Comparison of ENCODE assay signal across 20 cellular contexts in the genomic region with DNA sequence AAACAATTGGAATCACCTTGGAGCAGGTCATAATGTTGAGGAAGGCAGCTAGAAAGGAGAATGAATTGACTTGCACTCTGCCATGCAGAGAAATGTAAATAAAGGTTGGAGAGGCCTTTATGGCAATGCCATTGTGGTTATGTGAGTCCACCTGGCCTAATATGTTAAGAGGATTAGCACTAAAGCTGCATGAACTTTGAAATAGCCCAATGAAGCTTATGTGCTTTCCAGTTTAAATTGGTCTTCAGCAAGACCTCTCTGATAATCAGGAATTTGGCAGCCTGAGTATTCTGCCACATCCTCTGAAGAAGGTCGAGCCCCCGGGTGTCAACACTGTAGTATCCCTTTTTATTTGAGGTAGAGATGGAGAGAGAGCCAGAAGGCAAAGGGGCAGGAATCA.
A peak's percentile ranks its signal among the peaks of the same experiment; 100 is the strongest.
DNase-seq lines count a peak whose midpoint lies in the region; ATAC-seq, FAIRE-seq and TF ChIP-seq lines count a peak whose summit lies in the region.
"Had no signal": no experiment of that assay in that cellular context is flagged by ENCODE, and none has a peak within 500 bp of the region (broad histone marks: within the 10 kb centered on the region; RNA-seq: fewer than 3 reads in every experiment).

No MANE protein-coding gene starts in this region.

- H2AFZ ChIP-seq in H1 (ENCODE audit: low read length) (no peak overlapping the region), trophoblast cell (ENCODE audit: insufficient read depth, low read length, poor library complexity) (no peak overlapping the region)

- H3K18ac ChIP-seq in H1 (ENCODE audit: extremely low read depth, low read length): 0 out of 2 replicates have a peak overlapping the region, but pooled peaks have one; percentile 27
- H3K18ac ChIP-seq in trophoblast cell (ENCODE audit: low read length): no peak overlapping the region

- TF ChIP-seq CTCF in H1 (IDR thresholded peaks at IDR 0.05; ENCODE audit: control extremely low read depth in 1 of 3, insufficient read depth in 1 of 3, low read depth in 1 of 3, low read length in 3 of 3): no peak

- H3K27ac ChIP-seq in H1 (ENCODE audit: low read depth, low read length) (0 out of 2 replicates have a peak overlapping the region, but pooled peaks have one; percentile 0), trophoblast cell (ENCODE audit: low read depth, low read length) (no peak overlapping the region)
- H3K27ac ChIP-seq: A549, transverse colon had no signal

- TF ChIP-seq EP300 in H1 (IDR thresholded peaks at IDR 0.05; ENCODE audit: borderline replicate concordance in 1 of 2, low read depth in 2 of 2, low read length in 2 of 2): no peak

- H3K79me1 ChIP-seq in H1 (ENCODE audit: low read depth, low read length) (no peaks in the 10 kb centered on the region), trophoblast cell (ENCODE audit: low read length) (no peaks in the 10 kb centered on the region)

- H4K8ac ChIP-seq in H1 (ENCODE audit: extremely low read depth, insufficient read depth, low read length) (no peak overlapping the region), trophoblast cell (ENCODE audit: low read depth, low read length) (no peak overlapping the region)

- no peak for TF ChIP-seq RAD21 in H1 (IDR thresholded peaks at IDR 0.05 in 1 of 2, conservative IDR thresholded peaks at IDR 0.05 in 1 of 2; ENCODE audit: low read depth in 2 of 2, low read length in 2 of 2)

- no peaks in the 10 kb centered on the region for H3K27me3 Mint-ChIP-seq in activated naive CD8-positive, alpha-beta T cell treated with anti-CD3 and anti-CD28 coated beads for 36 hours
- H3K27me3 Mint-ChIP-seq: activated naive CD4-positive, alpha-beta T cell treated with anti-CD3 and anti-CD28 coated beads, Interleukin-2, amount 50 U/mL, for 24 hours; CD4-positive, CD25-positive, alpha-beta regulatory T cell had no signal

- H3K4me3 ChIP-seq in H1 (ENCODE audit: extremely low read depth in 1 of 4, insufficient read depth in 2 of 4, low read depth in 3 of 4, low read length in 4 of 4) (no peak overlapping the region), trophoblast cell (ENCODE audit: low read depth, low read length) (no peak overlapping the region)
- H3K4me3 ChIP-seq: A549, GM12878, transverse colon had no signal

- no peak overlapping the region for H2BK15ac ChIP-seq in H1 (ENCODE audit: low read length)

- H3K27me3 ChIP-seq in H1 (replicated peaks in 1 of 4; ENCODE audit: control insufficient read depth in 3 of 4, extremely low read depth in 1 of 4, insufficient read depth in 3 of 4, low read length in 3 of 4): no peaks in the 10 kb centered on the region
- H3K27me3 ChIP-seq in trophoblast cell (ENCODE audit: insufficient read depth, low read length): no peaks in the 10 kb centered on the region
- H3K27me3 ChIP-seq: transverse colon had no signal

- H3K4me3 Mint-ChIP-seq in activated naive CD8-positive, alpha-beta T cell treated with anti-CD3 and anti-CD28 coated beads for 36 hours: no peak overlapping the region
- H3K4me3 Mint-ChIP-seq: activated naive CD4-positive, alpha-beta T cell treated with anti-CD3 and anti-CD28 coated beads, Interleukin-2, amount 50 U/mL, for 24 hours; CD4-positive, CD25-positive, alpha-beta regulatory T cell; HFFc6; stimulated activated effector memory CD8-positive, alpha-beta T cell treated with anti-CD3 and anti-CD28 coated beads, Interleukin-12 subunit alpha, Interleukin-12 subunit beta, amount 100 ng/mL, for 72 hours had no signal

- peaks cover 12% of the 10 kb centered on the region for H3K9me3 Mint-ChIP-seq in activated naive CD8-positive, alpha-beta T cell treated with anti-CD3 and anti-CD28 coated beads for 36 hours
- H3K9me3 Mint-ChIP-seq: HFFc6 had no signal

- H2BK20ac ChIP-seq in H1 (ENCODE audit: low read length): no peak overlapping the region; the same call in 1 of the 2 replicates

- WGBS in H1 (ENCODE audit: extremely low coverage in 1 of 2, insufficient coverage in 1 of 2, insufficient read length in 1 of 2, insufficient replicate concordance in 2 of 2, low coverage in 1 of 2, low lambda C conversion rate in 2 of 2, missing lambda C conversion rate in 1 of 2), 2 experiments: 82% methylated on average over 2 of the region's 2 CpGs; no CpG with 5 or more reads in 1 of the 2 experiments
- WGBS in trophoblast cell (ENCODE audit: extremely low coverage, insufficient coverage, insufficient read length): no CpG with 5 or more reads among the region's 2 CpGs

- H3K9ac ChIP-seq in H1 (replicated peaks in 1 of 4; ENCODE audit: extremely low read depth in 1 of 4, low read depth in 3 of 4, low read length in 3 of 4) (no peak overlapping the region), trophoblast cell (ENCODE audit: low read length) (no peak overlapping the region)

- H4K5ac ChIP-seq in H1 (ENCODE audit: insufficient read length, low read depth, low read length): no peak overlapping the region

- H3K4me1 ChIP-seq in H1 (replicated peaks in 1 of 4; ENCODE audit: control insufficient read depth in 3 of 4, insufficient read depth in 4 of 4, low read length in 3 of 4) (peaks cover 5 to 21% (median 14%) of the 10 kb centered on the region in 4 experiments; a peak in 5 of 7 replicates), trophoblast cell (ENCODE audit: control insufficient read depth in 1 of 2, insufficient read depth in 2 of 2, low read length in 2 of 2) (no peaks in the 10 kb centered on the region)
- H3K4me1 ChIP-seq: A549, transverse colon had no signal

- TF ChIP-seq POLR2A in H1 (IDR thresholded peaks at IDR 0.05; ENCODE audit: control extremely low read depth in 1 of 2, low read depth in 2 of 2, low read length in 2 of 2): no peak

- no peak overlapping the region; the same call in 1 of the 2 replicates for H2BK5ac ChIP-seq in H1 (ENCODE audit: low read depth, low read length)
- no peak overlapping the region for H2BK5ac ChIP-seq in trophoblast cell (ENCODE audit: low read depth, low read length, poor library complexity)

- peak; percentile 42 for DNase-seq in NCI-H2196 (lab: John Stamatoyannopoulos, UW; ENCODE audit: unreplicated experiment)
- no peak for DNase-seq in NCI-H2196 treated with DMSO at 0.1 percent for 48 hours (lab: John Stamatoyannopoulos, UW; ENCODE audit: unreplicated experiment)
- peak; percentile 87 for DNase-seq in NCI-H748 (lab: John Stamatoyannopoulos, UW; ENCODE audit: unreplicated experiment)
- no peak for DNase-seq in H1 (ENCODE audit: low read depth in 1 of 2, low spot score in 2 of 2)
- no peak for DNase-seq in trophoblast cell
- DNase-seq in activated T-cell treated with anti-CD3 and anti-CD28 coated beads, Interleukin-2, amount 50 U/mL, for 48 hours: no peak
- no peak for DNase-seq in activated naive CD8-positive, alpha-beta T cell treated with anti-CD3 and anti-CD28 coated beads for 36 hours
- DNase-seq: activated CD4-positive, CD25-positive, alpha-beta regulatory T cell treated with anti-CD3 and anti-CD28 coated beads, Interleukin-2, amount 50 U/mL, for 72 hours; activated CD8-positive, alpha-beta memory T cell treated with anti-CD3 and anti-CD28 coated beads, Interleukin-2, amount 50 U/mL, for 48 hours; CD4-positive, CD25-positive, alpha-beta regulatory T cell; effector CD8-positive, alpha-beta T cell; HFFc6; small intestine; transverse colon had no signal

- no peak overlapping the region for H3K56ac ChIP-seq in H1 (replicated peaks; ENCODE audit: insufficient read length, low read depth, low read length)

- no peak overlapping the region for H3K4ac ChIP-seq in H1 (replicated peaks; ENCODE audit: insufficient read length, low read depth, low read length)
- H3K4ac ChIP-seq in trophoblast cell (ENCODE audit: low read depth, low read length): no peak overlapping the region

- H3K27ac Mint-ChIP-seq in activated naive CD8-positive, alpha-beta T cell treated with anti-CD3 and anti-CD28 coated beads for 36 hours: no peak overlapping the region
- H3K27ac Mint-ChIP-seq: activated naive CD4-positive, alpha-beta T cell treated with anti-CD3 and anti-CD28 coated beads, Interleukin-2, amount 50 U/mL, for 24 hours; CD4-positive, CD25-positive, alpha-beta regulatory T cell; HFFc6; stimulated activated effector memory CD8-positive, alpha-beta T cell treated with anti-CD3 and anti-CD28 coated beads, Interleukin-12 subunit alpha, Interleukin-12 subunit beta, amount 100 ng/mL, for 72 hours had no signal

- H4K12ac ChIP-seq in trophoblast cell (ENCODE audit: low read depth, low read length): no peak overlapping the region

- H3K23me2 ChIP-seq in H1 (ENCODE audit: low read depth, low read length): no peaks in the 10 kb centered on the region

- H3K4me1 Mint-ChIP-seq in activated naive CD8-positive, alpha-beta T cell treated with anti-CD3 and anti-CD28 coated beads for 36 hours: no peaks in the 10 kb centered on the region
- H3K4me1 Mint-ChIP-seq: activated naive CD4-positive, alpha-beta T cell treated with anti-CD3 and anti-CD28 coated beads, Interleukin-2, amount 50 U/mL, for 24 hours; CD4-positive, CD25-positive, alpha-beta regulatory T cell; stimulated activated effector memory CD8-positive, alpha-beta T cell treated with anti-CD3 and anti-CD28 coated beads, Interleukin-12 subunit alpha, Interleukin-12 subunit beta, amount 100 ng/mL, for 72 hours had no signal

- H2AK5ac ChIP-seq in H1 (ENCODE audit: low read depth, low read length): no peak overlapping the region
- H2AK5ac ChIP-seq in trophoblast cell (ENCODE audit: low read length): no peak overlapping the region

- H3K23ac ChIP-seq in H1 (ENCODE audit: insufficient read length) (no peak overlapping the region), trophoblast cell (ENCODE audit: low read length) (no peak overlapping the region)

- H3K4me2 ChIP-seq in H1 (ENCODE audit: insufficient read depth in 1 of 2, low read depth in 2 of 2, low read length in 2 of 2) (peak overlapping the region; percentile 9 to 13; a peak in 2 of 4 replicates), trophoblast cell (ENCODE audit: low read length) (no peak overlapping the region)
- H3K4me2 ChIP-seq: A549 had no signal

- CTCF ChIA-PET in H1 (lab: Charles Lee; ENCODE audit: partially characterized antibody): interaction anchor here (1.4 to 2.3 kb wide), 3 partner anchors 27 to 38 kb away, joined by 5 to 8 read pairs (median 6); no protein-coding TSS in a partner anchor

- H3K36me3 Mint-ChIP-seq in activated naive CD8-positive, alpha-beta T cell treated with anti-CD3 and anti-CD28 coated beads for 36 hours: no peaks in the 10 kb centered on the region
- H3K36me3 Mint-ChIP-seq: activated naive CD4-positive, alpha-beta T cell treated with anti-CD3 and anti-CD28 coated beads, Interleukin-2, amount 50 U/mL, for 24 hours; CD4-positive, CD25-positive, alpha-beta regulatory T cell; stimulated activated effector memory CD8-positive, alpha-beta T cell treated with anti-CD3 and anti-CD28 coated beads, Interleukin-12 subunit alpha, Interleukin-12 subunit beta, amount 100 ng/mL, for 72 hours had no signal

- no peaks in the 10 kb centered on the region for H3K36me3 ChIP-seq in H1 (ENCODE audit: control insufficient read depth in 2 of 4, insufficient read depth in 4 of 4, low read length in 3 of 4)
- H3K36me3 ChIP-seq in trophoblast cell (ENCODE audit: control insufficient read depth in 1 of 2, insufficient read depth in 2 of 2, low read length in 2 of 2): no peaks in the 10 kb centered on the region
- H3K36me3 ChIP-seq: transverse colon had no signal

- no peaks in the 10 kb centered on the region for H3K79me2 ChIP-seq in H1 (ENCODE audit: control insufficient read depth in 1 of 2, insufficient read depth in 2 of 2, low read length in 2 of 2)
- H3K79me2 ChIP-seq in trophoblast cell (ENCODE audit: control insufficient read depth, insufficient read depth, low read length, poor library complexity): no peaks in the 10 kb centered on the region

- POLR2A ChIA-PET in H1 (lab: Charles Lee; ENCODE audit: partially characterized antibody): interaction anchor here (1.0 kb wide), 1 partner anchor 11 kb away, joined by 3 read pairs; no protein-coding TSS in a partner anchor

- H3K9me3 ChIP-seq in H1 (ENCODE audit: insufficient read depth in 2 of 2, low read depth in 1 of 2, low read length in 1 of 2) (no peaks in the 10 kb centered on the region), trophoblast cell (ENCODE audit: insufficient read depth, low read depth, low read length) (no peaks in the 10 kb centered on the region)
- H3K9me3 ChIP-seq: A549, transverse colon had no signal

- H4K91ac ChIP-seq in H1 (replicated peaks; ENCODE audit: insufficient read length, low read length) (no peak overlapping the region), trophoblast cell (ENCODE audit: low read depth, low read length) (no peak overlapping the region)

- H4K20me1 ChIP-seq in H1 (replicated peaks in 1 of 2; ENCODE audit: control insufficient read depth in 1 of 2, insufficient read depth in 2 of 2, low read length in 2 of 2): no peaks in the 10 kb centered on the region

- FAIRE-seq in H1 (lab: Jason Lieb, UNC): no peak
- FAIRE-seq: A549, bronchial epithelial cell, GM12878, small intestine had no signal

- H2BK120ac ChIP-seq in H1 (replicated peaks; ENCODE audit: low read depth, low read length): no peak overlapping the region
- H2BK120ac ChIP-seq in trophoblast cell (ENCODE audit: insufficient read depth, low read length, poor library complexity): no peak overlapping the region

- ATAC-seq in GM21367 (IDR thresholded peaks at IDR 0.05; ENCODE audit: unreplicated experiment): no peak
- ATAC-seq: A549; GM12878; stimulated activated effector memory CD8-positive, alpha-beta T cell treated with anti-CD3 and anti-CD28 coated beads, Interleukin-12 subunit alpha, Interleukin-12 subunit beta, amount 100 ng/mL, for 72 hours had no signal

- H2BK12ac ChIP-seq in H1 (ENCODE audit: low read depth, low read length) (0 out of 2 replicates have a peak overlapping the region, but pooled peaks have one; percentile 7), trophoblast cell (ENCODE audit: low read length) (no peak overlapping the region)

- H3K14ac ChIP-seq in H1 (ENCODE audit: insufficient read length): no peak overlapping the region
- H3K14ac ChIP-seq in trophoblast cell (ENCODE audit: low read length): no peak overlapping the region

Comparison
In these comparisons a context has a peak if more than half of its experiments do, and no peak if none do; other contexts are left out.
1. DNase-seq: peak in NCI-H2196 (single experiment) and NCI-H748 (single experiment); none in NCI-H2196 treated with DMSO at 0.1 percent for 48 hours (single experiment), H1 (0 of 2), trophoblast cell (0 of 2), activated T-cell treated with anti-CD3 and anti-CD28 coated beads, Interleukin-2, amount 50 U/mL, for 48 hours (0 of 2) and activated naive CD8-positive, alpha-beta T cell treated with anti-CD3 and anti-CD28 coated beads for 36 hours (single experiment).